Comparison of ENCODE assay signal across 35 cellular contexts in genomic region chr4:146482788-146483187, GRCh38.
"Had no signal": no experiment of that assay in that cellular context is flagged by ENCODE, and none has a peak within 500 bp of the region (broad histone marks: within the 10 kb centered on the region; RNA-seq: fewer than 3 reads in every experiment).

No MANE protein-coding gene starts in this region.

- H3K27me3 ChIP-seq: MG63 had no signal

- H3K27ac ChIP-seq: KMS-11 had no signal

- H3K36me3 ChIP-seq: MG63 had no signal

- H3K9me3 ChIP-seq: MG63 had no signal

- H3K9ac ChIP-seq: KMS-11 had no signal

- H3K4me3 ChIP-seq: MG63 had no signal

- DNase-seq: Karpas-422, Kasumi-1, MG63, MM.1S, MV-4-11, NCI-H1048, NCI-H1092, NCI-H1092 treated with DMSO at 0.1 percent for 48 hours, NCI-H1105, NCI-H1105 treated with DMSO at 0.1 percent for 48 hours, NCI-H1417 treated with DMSO at 0.1 percent for 48 hours, NCI-H1436, NCI-H1436 treated with DMSO at 0.1 percent for 48 hours, NCI-H146, NCI-H1694, NCI-H1694 treated with DMSO at 0.1 percent for 48 hours, NCI-H187, NCI-H187 treated with DMSO at 0.1 percent for 48 hours, NCI-H1930, NCI-H2029, NCI-H2029 treated with DMSO at 0.1 percent for 48 hours, NCI-H2081, NCI-H2081 treated with DMSO at 0.1 percent for 48 hours, NCI-H2107, NCI-H2171, NCI-H2171 treated with DMSO at 0.1 percent for 48 hours, NCI-H2227 treated with DMSO at 0.1 percent for 48 hours, NCI-H226, NCI-H345, NCI-H446, NCI-H446 treated with DMSO at 0.1 percent for 48 hours, NCI-H510A, NCI-H510A treated with DMSO at 0.1 percent for 48 hours, NCI-H524 had no signal

- H3K4me2 ChIP-seq: KMS-11 had no signal
